21 cellular contexts compared by ENCODE assay signal in genomic region chr2:153944775-153945174, GRCh38.
"Had no signal": no experiment of that assay in that cellular context is flagged by ENCODE, and none has a peak within 500 bp of the region (broad histone marks: within the 10 kb centered on the region; RNA-seq: fewer than 3 reads in every experiment).

No MANE protein-coding gene starts in this region.

- H3K4me3 ChIP-seq: pancreas, psoas muscle, right lobe of liver, sigmoid colon, stomach, thoracic aorta, thyroid gland, tibial nerve, upper lobe of right lung, uterus had no signal

- DNase-seq: naive thymus-derived CD8-positive, alpha-beta T cell; nephron progenitor cell; nucleus accumbens; pancreas; psoas muscle; right cardiac atrium; right lobe of liver; sigmoid colon; small intestine; stimulated activated CD4-positive, alpha-beta T cell treated with anti-CD3 and anti-CD28 coated beads, Interleukin-15, amount 100 ng/mL, for 24 hours; stimulated activated CD4-positive, alpha-beta T cell treated with anti-CD3 and anti-CD28 coated beads, Interleukin-2, amount 100 ng/mL, for 24 hours; stimulated activated CD4-positive, alpha-beta T cell treated with anti-CD3 and anti-CD28 coated beads, Interleukin-2, amount 100 ng/mL, for 48 hours; stimulated activated CD4-positive, alpha-beta T cell treated with anti-CD3 and anti-CD28 coated beads, Interleukin-4, amount 100 ng/mL, for 24 hours; stimulated activated naive B cell treated with anti-CD40 and anti-IgM and Interleukin-4, amounts not matched to agents 10 μg/mL and 1 μg/mL and 100 μg/mL, for 72 hours; stimulated activated naive CD4-positive, alpha-beta T cell treated with Interleukin-2 at 50 U/mL for 16 hours; stomach; thyroid gland; upper lobe of right lung; uterus had no signal
